Comparison of ENCODE assay signal across 8 cellular contexts in the genomic region with DNA sequence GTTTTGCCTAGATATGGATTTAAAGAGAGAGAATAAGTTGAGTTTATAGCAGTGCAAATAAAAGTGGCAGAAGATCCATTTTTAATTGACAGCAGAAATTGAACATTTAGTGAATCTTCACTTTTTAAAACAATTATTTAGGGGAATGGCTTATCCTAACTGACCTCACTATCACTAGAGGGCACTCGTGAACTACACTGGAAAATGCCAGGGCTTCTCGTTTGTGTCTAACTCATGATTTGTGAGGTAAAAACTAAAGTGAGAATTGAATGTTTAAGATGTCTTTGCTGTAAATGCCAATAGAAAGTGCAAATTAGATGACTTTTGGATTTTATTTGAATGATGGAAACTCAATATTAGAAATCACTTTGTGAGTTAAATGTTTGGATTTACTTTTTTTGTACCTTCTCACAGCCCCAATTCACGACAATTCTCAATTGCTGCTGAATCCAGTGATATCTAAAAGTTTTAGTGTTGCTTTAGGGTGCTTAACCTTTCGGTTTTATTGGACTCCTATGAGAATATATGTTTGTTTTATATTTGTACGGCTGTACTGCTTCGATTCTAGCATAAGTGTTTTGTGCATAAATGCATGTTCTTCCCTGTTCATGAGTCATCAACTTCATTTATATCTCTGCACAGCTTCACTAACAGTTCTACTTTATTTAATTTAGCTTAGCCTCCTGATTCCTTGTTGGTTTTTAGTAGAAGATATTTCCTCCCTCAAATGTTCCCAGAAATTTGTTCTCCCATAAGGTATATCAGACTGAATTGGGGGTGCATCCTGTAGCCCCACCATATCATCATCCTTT.
DNase-seq lines count a peak whose midpoint lies in the region; ATAC-seq, FAIRE-seq and TF ChIP-seq lines count a peak whose summit lies in the region.

No MANE protein-coding gene starts in this region.

- H3K4me2 ChIP-seq in HepG2 (ENCODE audit: low read depth, low read length) = no peak overlapping the region

- TF ChIP-seq EP300 in HepG2 (IDR thresholded peaks at IDR 0.05; ENCODE audit: low read depth in 2 of 2, low read length in 2 of 2) = no peak
- no peak for TF ChIP-seq EP300 in HepG2 (CRISPR knock-in tag; IDR thresholded peaks at IDR 0.05; ENCODE audit: borderline replicate concordance)

- H3K27ac ChIP-seq in breast epithelium = no peak overlapping the region
- no peak overlapping the region for H3K27ac ChIP-seq in HepG2 (ENCODE audit: extremely low read length, insufficient read depth, low read length)

- no peak overlapping the region for H3K4me3 ChIP-seq in breast epithelium
- no peak overlapping the region for H3K4me3 ChIP-seq in HepG2 (replicated peaks in 1 of 3; ENCODE audit: insufficient read depth in 1 of 3, low read depth in 2 of 3, low read length in 3 of 3)

- no peak overlapping the region for H2AFZ ChIP-seq in HepG2 (ENCODE audit: low read length)

- peak; percentile 52; the same call in 1 of the 3 replicates for ATAC-seq in HepG2
- no peak for ATAC-seq in GM19351 (IDR thresholded peaks at IDR 0.05; ENCODE audit: unreplicated experiment)
- no peak for ATAC-seq in HG03108 (IDR thresholded peaks at IDR 0.05; ENCODE audit: unreplicated experiment)

- TF ChIP-seq POLR2A in breast epithelium (IDR thresholded peaks at IDR 0.05) (no peak), HepG2 (IDR thresholded peaks at IDR 0.05; ENCODE audit: insufficient read depth in 1 of 2, low read depth in 2 of 2, low read length in 2 of 2) (no peak)

- H3K79me2 ChIP-seq in HepG2 (ENCODE audit: insufficient read depth, low read length) = no peaks in the 10 kb centered on the region

- TF ChIP-seq CTCF in breast epithelium (IDR thresholded peaks at IDR 0.05) = peak in 2 of 3 donors; percentile 47 to 50
- TF ChIP-seq CTCF in HepG2 (CRISPR knock-in tag; IDR thresholded peaks at IDR 0.05) = peak; percentile 67

- no peak overlapping the region for H3K9ac ChIP-seq in HepG2 (ENCODE audit: insufficient read depth, low read depth, low read length)

- H3K27me3 ChIP-seq in breast epithelium (no peaks in the 10 kb centered on the region), HepG2 (ENCODE audit: control insufficient read depth in 1 of 2, insufficient read depth in 2 of 2, low read length in 2 of 2) (no peaks in the 10 kb centered on the region)

- WGBS in HepG2 (ENCODE audit: low lambda C conversion rate) = 7% methylated on average over 6 of the region's 6 CpGs

- intact Hi-C loops in breast epithelium (cut with DNase I; ENCODE audit: low total_unique reads) = loop anchor here (10.0 kb wide), 1 partner anchor 541 kb away; no protein-coding TSS in a partner anchor
- intact Hi-C loops in HepG2 (cut with micrococcal nuclease; ENCODE audit: unreplicated experiment) = loop anchor here (1.0 to 5.0 kb wide), 2 partner anchors 541 to 738 kb away; no protein-coding TSS in a partner anchor

- H3K4me1 ChIP-seq in breast epithelium = no peaks in the 10 kb centered on the region
- H3K4me1 ChIP-seq in HepG2 (ENCODE audit: insufficient read depth, low read length) = no peaks in the 10 kb centered on the region

- peak; percentile 40; the same call in 1 of the 2 replicates for TF ChIP-seq RAD21 in HepG2 (CRISPR knock-in tag; IDR thresholded peaks at IDR 0.05)

- BruUV-seq in HepG2 (replicated peaks; lab: Mats Ljungman, UMichigan) = no TSS peak

- POLR2A ChIA-PET in HepG2 (lab: Yijun Ruan, JAX) = no interaction called here

- H3K9me3 ChIP-seq in breast epithelium (no peaks in the 10 kb centered on the region), HepG2 (ENCODE audit: low read length) (no peaks in the 10 kb centered on the region)

- DNase-seq in Ammon's horn (ENCODE audit: low spot score) (peak; percentile 78), GM19239 (ENCODE audit: insufficient read length, low spot score) (no peak), NCI-H446 treated with DMSO at 0.1 percent for 48 hours (lab: John Stamatoyannopoulos, UW) (peak; percentile 4), breast epithelium (ENCODE audit: low spot score in 2 of 2) (no peak), HepG2 (ENCODE audit: low spot score) (peak; percentile 22)
- DNase-seq in activated CD4-positive, CD25-positive, alpha-beta regulatory T cell (lab: John Stamatoyannopoulos, UW) = no peak

- in situ Hi-C loops in HepG2 (cut with HindIII; ENCODE audit: extremely low pct_ligation_motif_present, low pct_unique_long_range_greater_than_20kb) = loop anchor here (5.0 to 25.0 kb wide), 3 partner anchors 321 to 723 kb away; a partner anchor contains a TSS

- FAIRE-seq in GM19239 (lab: Jason Lieb, UNC) = peak; percentile 87
- peak; percentile 54 for FAIRE-seq in HepG2 (lab: Jason Lieb, UNC)

- no peaks in the 10 kb centered on the region for H4K20me1 ChIP-seq in HepG2 (ENCODE audit: insufficient read depth, low read length)

- CTCF ChIA-PET in HepG2 (lab: Yijun Ruan, JAX; ENCODE audit: low intra/inter-chr PET ratio, low total read pairs) = interaction anchor here (0.9 to 2.1 kb wide), 2 partner anchors 323 to 541 kb away, joined by 5 to 19 read pairs; no protein-coding TSS in a partner anchor

- H3K36me3 ChIP-seq in breast epithelium (no peaks in the 10 kb centered on the region), HepG2 (replicated peaks in 1 of 2; ENCODE audit: control insufficient read depth in 1 of 2, insufficient read depth in 2 of 2, low read length in 2 of 2) (no peaks in the 10 kb centered on the region)

TF ChIP-seq in HepG2, 621 proteins besides CTCF, POLR2A, EP300 and RAD21:
- no peak for TF ChIP-seq ZNF891 (CRISPR knock-in tag; IDR thresholded peaks at IDR 0.05)
- TF ChIP-seq STAG1 (CRISPR knock-in tag; IDR thresholded peaks at IDR 0.05) = peak; percentile 72

Comparison
In these comparisons a context has a peak if more than half of its experiments do, and no peak if none do; other contexts are left out.
1. DNase-seq: peak in Ammon's horn (single experiment), NCI-H446 treated with DMSO at 0.1 percent for 48 hours (single experiment) and HepG2 (single experiment); none in GM19239 (single experiment), breast epithelium (0 of 2) and activated CD4-positive, CD25-positive, alpha-beta regulatory T cell (0 of 4).